17 cellular contexts compared by ENCODE assay signal in the genomic region with DNA sequence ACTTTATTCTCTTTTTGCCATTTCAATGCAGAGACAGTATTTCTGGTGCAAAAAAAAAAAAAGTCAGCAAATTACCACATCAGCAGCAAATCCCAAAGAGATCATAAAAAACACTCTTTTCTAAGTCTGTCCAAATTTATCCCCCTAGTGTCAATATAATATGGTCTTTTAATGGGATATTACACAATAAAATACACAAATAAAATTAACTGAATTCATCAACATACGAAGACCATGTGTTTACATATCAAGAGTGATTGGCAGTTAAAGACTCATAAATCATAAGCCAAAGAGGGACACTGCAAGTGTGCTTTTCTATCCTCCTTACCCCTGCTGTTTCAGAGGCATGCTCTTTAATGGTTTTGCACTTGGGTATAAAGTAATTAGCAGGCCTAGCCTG.
"Had no signal": no experiment of that assay in that cellular context is flagged by ENCODE, and none has a peak within 500 bp of the region (broad histone marks: within the 10 kb centered on the region; RNA-seq: fewer than 3 reads in every experiment).

No MANE protein-coding gene starts in this region.

- H3K4me3 ChIP-seq: esophagus muscularis mucosa, gastroesophageal sphincter, sigmoid colon, skin epidermis had no signal

- H3K27ac ChIP-seq: epithelial cell of prostate, esophagus muscularis mucosa, gastroesophageal sphincter, skin epidermis had no signal

- H3K36me3 ChIP-seq: esophagus muscularis mucosa, gastroesophageal sphincter, sigmoid colon had no signal

- H3K9me3 ChIP-seq: esophagus muscularis mucosa, gastroesophageal sphincter, sigmoid colon had no signal

- ATAC-seq: gastroesophageal sphincter; left lobe of liver; naive thymus-derived CD4-positive, alpha-beta T cell had no signal

- DNase-seq: effector memory CD4-positive, alpha-beta T cell; foreskin fibroblast; glutamatergic neuron; islet precursor cell; mammary epithelial cell; naive thymus-derived CD4-positive, alpha-beta T cell; nephron progenitor cell; posterior cingulate gyrus; sigmoid colon; stimulated activated CD4-positive, alpha-beta T cell treated with anti-CD3 and anti-CD28 coated beads, Interleukin-12 subunit alpha, Interleukin-12 subunit beta, amount 100 ng/mL, for 4 hours; stimulated activated naive CD4-positive, alpha-beta T cell; trophoblast cell had no signal
